ENCODE assay signal across 7 cellular contexts in the genomic region with DNA sequence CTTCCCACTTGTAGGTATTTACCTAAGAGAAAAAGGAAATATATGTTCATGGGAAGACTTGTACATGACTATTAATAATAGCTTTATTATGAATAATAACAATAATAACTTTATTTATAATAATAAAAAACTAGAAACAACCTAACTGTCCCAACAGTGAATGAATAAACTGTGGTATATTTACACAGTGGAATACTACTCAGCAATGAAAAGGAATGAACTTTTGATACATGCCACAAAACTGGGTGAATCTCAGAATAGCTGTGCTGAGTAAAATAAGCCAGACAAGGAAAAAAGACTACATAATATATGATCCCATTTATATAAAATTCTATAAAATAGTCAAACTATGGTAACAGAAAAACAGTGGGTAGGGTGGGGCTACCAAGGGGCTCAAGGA.
"Had no signal": no experiment of that assay in that cellular context is flagged by ENCODE, and none has a peak within 500 bp of the region (broad histone marks: within the 10 kb centered on the region; RNA-seq: fewer than 3 reads in every experiment).

No MANE protein-coding gene starts in this region.

- DNase-seq: IMR-90, KBM-7, KG1 had no signal

- H3K27ac ChIP-seq: HL-60, KMS-11 had no signal

- FAIRE-seq: HepG2, HTR-8/SVneo had no signal

- ATAC-seq: HepG2 had no signal

- H3K4me2 ChIP-seq: KMS-11 had no signal

- H3K9ac ChIP-seq: KMS-11 had no signal
